16 cellular contexts compared by ENCODE assay signal in genomic region chr13:42891591-42891990, GRCh38.
A peak's percentile ranks its signal among the peaks of the same experiment; 100 is the strongest.
DNase-seq lines count a peak whose midpoint lies in the region; ATAC-seq and TF ChIP-seq lines count a peak whose summit lies in the region.
"Had no signal": no experiment of that assay in that cellular context is flagged by ENCODE, and none has a peak within 500 bp of the region (broad histone marks: within the 10 kb centered on the region; RNA-seq: fewer than 3 reads in every experiment).

No MANE protein-coding gene starts in this region.

- ATAC-seq in left cardiac atrium (no peak), mucosa of descending colon (peak; percentile 96)
- no peak for ATAC-seq in activated T-cell treated with anti-CD3 and anti-CD28 coated beads, Interleukin-2, amount 50 U/mL, for 72 hours (replicated peaks in 1 of 2)

- no peak overlapping the region for H3K27ac Mint-ChIP-seq in mesothelial cell of epicardium
- no peak overlapping the region for H3K27ac Mint-ChIP-seq in activated T-cell treated with anti-CD3 and anti-CD28 coated beads, Interleukin-2, amount 50 U/mL, for 72 hours
- H3K27ac Mint-ChIP-seq: CD8-positive, alpha-beta memory T cell; H9 had no signal

- peaks cover 3% of the 10 kb centered on the region for H3K36me3 ChIP-seq in left ventricle myocardium inferior
- no peaks in the 10 kb centered on the region for H3K36me3 ChIP-seq in mucosa of descending colon (ENCODE audit: low read depth)
- H3K36me3 ChIP-seq: BLaER1 had no signal

- no peaks in the 10 kb centered on the region for H3K27me3 ChIP-seq in left ventricle myocardium inferior (ENCODE audit: low read depth)
- H3K27me3 ChIP-seq: BLaER1 had no signal

- H3K4me3 Mint-ChIP-seq in mesothelial cell of epicardium, result no peak overlapping the region
- H3K4me3 Mint-ChIP-seq in activated T-cell treated with anti-CD3 and anti-CD28 coated beads, Interleukin-2, amount 50 U/mL, for 72 hours, result no peak overlapping the region
- H3K4me3 Mint-ChIP-seq: CD8-positive, alpha-beta memory T cell; H9 had no signal

- DNase-seq in left ventricle myocardium inferior (no peak), left cardiac atrium (no peak), epithelial cell of esophagus (ENCODE audit: low read depth) (peak; percentile 46), mucosa of descending colon (peak in 1 of 3 donors; percentile 63), mesothelial cell of epicardium (ENCODE audit: low spot score in 2 of 2, unreplicated experiment in 2 of 2) (no peak), COLO668 (lab: John Stamatoyannopoulos, UW; ENCODE audit: unreplicated experiment) (no peak)
- no peak for DNase-seq in activated T-cell treated with anti-CD3 and anti-CD28 coated beads, Interleukin-2, amount 50 U/mL, for 72 hours
- no peak for DNase-seq in activated naive CD4-positive, alpha-beta T cell (lab: John Stamatoyannopoulos, UW)
- DNase-seq: AML-193; CD8-positive, alpha-beta memory T cell; DMS53; GOT3; H9; IMR-90 had no signal

- no peaks in the 10 kb centered on the region for H3K9me3 Mint-ChIP-seq in mesothelial cell of epicardium
- no peaks in the 10 kb centered on the region for H3K9me3 Mint-ChIP-seq in activated T-cell treated with anti-CD3 and anti-CD28 coated beads, Interleukin-2, amount 50 U/mL, for 72 hours
- H3K9me3 Mint-ChIP-seq: CD8-positive, alpha-beta memory T cell; H9 had no signal

- H3K9me3 ChIP-seq in left ventricle myocardium inferior (replicated peaks) (no peaks in the 10 kb centered on the region), mucosa of descending colon (no peaks in the 10 kb centered on the region)
- H3K9me3 ChIP-seq: BLaER1 had no signal

- peaks cover 18% of the 10 kb centered on the region for H3K36me3 Mint-ChIP-seq in mesothelial cell of epicardium
- H3K36me3 Mint-ChIP-seq in activated T-cell treated with anti-CD3 and anti-CD28 coated beads, Interleukin-2, amount 50 U/mL, for 72 hours (ENCODE audit: insufficient read depth in 2 of 2), result peaks cover 0 to 2% of the 10 kb centered on the region in 2 donors

- no peak overlapping the region for H3K4me3 ChIP-seq in left ventricle myocardium inferior
- H3K4me3 ChIP-seq in epithelial cell of esophagus (ENCODE audit: low read length), result no peak overlapping the region
- H3K4me3 ChIP-seq in mucosa of descending colon, result no peak overlapping the region
- H3K4me3 ChIP-seq: BLaER1 had no signal

- intact Hi-C loops in left ventricle myocardium inferior (cut with micrococcal nuclease) (no loop called here), left cardiac atrium (cut with DNase I) (no loop called here), mucosa of descending colon (cut with DNase I, micrococcal nuclease) (no loop called here)

- H3K27ac ChIP-seq in left ventricle myocardium inferior (replicated peaks), result peak overlapping the region; percentile 10
- H3K27ac ChIP-seq: 22Rv1, BLaER1 had no signal

- no peak for TF ChIP-seq CTCF in left ventricle myocardium inferior (IDR thresholded peaks at IDR 0.05; ENCODE audit: borderline replicate concordance)
- no peak for TF ChIP-seq CTCF in epithelial cell of esophagus (IDR thresholded peaks at IDR 0.05; ENCODE audit: insufficient read depth, low read depth, low read length, missing control alignments)
- no peak for TF ChIP-seq CTCF in mucosa of descending colon (IDR thresholded peaks at IDR 0.05)
- no peak for TF ChIP-seq CTCF in mesothelial cell of epicardium (IDR thresholded peaks at IDR 0.05; ENCODE audit: unreplicated experiment)

- H3K4me1 Mint-ChIP-seq in mesothelial cell of epicardium, result peaks cover 19% of the 10 kb centered on the region
- H3K4me1 Mint-ChIP-seq in activated T-cell treated with anti-CD3 and anti-CD28 coated beads, Interleukin-2, amount 50 U/mL, for 72 hours (ENCODE audit: low read depth), result no peaks in the 10 kb centered on the region
- H3K4me1 Mint-ChIP-seq: CD8-positive, alpha-beta memory T cell had no signal

- H3K27me3 Mint-ChIP-seq in mesothelial cell of epicardium (ENCODE audit: low read depth), result no peaks in the 10 kb centered on the region
- H3K27me3 Mint-ChIP-seq in activated T-cell treated with anti-CD3 and anti-CD28 coated beads, Interleukin-2, amount 50 U/mL, for 72 hours (ENCODE audit: low read depth), result no peaks in the 10 kb centered on the region
- H3K27me3 Mint-ChIP-seq: CD8-positive, alpha-beta memory T cell had no signal

- H3K4me1 ChIP-seq in left ventricle myocardium inferior (peaks cover 16% of the 10 kb centered on the region), mucosa of descending colon (ENCODE audit: low read depth) (peaks cover 18% of the 10 kb centered on the region)
- H3K4me1 ChIP-seq: BLaER1 had no signal
